ENCODE assay signal across 28 cellular contexts in genomic region chr9:26675055-26675454, GRCh38.
"Had no signal": no experiment of that assay in that cellular context is flagged by ENCODE, and none has a peak within 500 bp of the region (broad histone marks: within the 10 kb centered on the region; RNA-seq: fewer than 3 reads in every experiment).

No MANE protein-coding gene starts in this region.

- H3K9me3 ChIP-seq: adrenal gland, gastroesophageal sphincter, spleen, tibial nerve had no signal

- ATAC-seq: activated CD4-positive, alpha-beta T cell treated with anti-CD3 and anti-CD28 coated beads for 36 hours; activated CD8-positive, alpha-beta memory T cell treated with anti-CD3 and anti-CD28 coated beads, Interleukin-2, amount 10 ng/mL, durations not matched to agents 7 days and 5 days; activated CD8-positive, alpha-beta T cell treated with anti-CD3 and anti-CD28 coated beads, Interleukin-2, amount 10 ng/mL, durations not matched to agents 7 days and 5 days; activated naive CD4-positive, alpha-beta T cell treated with anti-CD3 and anti-CD28 coated beads, Interleukin-2, amount 50 U/mL, for 72 hours; effector memory CD8-positive, alpha-beta T cell; gastroesophageal sphincter; left colon; naive thymus-derived CD4-positive, alpha-beta T cell; right cardiac atrium had no signal

- H3K27me3 ChIP-seq: adrenal gland, brain microvascular endothelial cell, gastroesophageal sphincter, spleen, tibial nerve had no signal

- H3K9me3 Mint-ChIP-seq: activated naive CD4-positive, alpha-beta T cell treated with anti-CD3 and anti-CD28 coated beads, Interleukin-2, amount 50 U/mL, for 72 hours; activated T-helper 2 cell treated with anti-CD3 and anti-CD28 coated beads, Interferon-gamma antibody, Interleukin-2, Interleukin-4, amounts not matched to agents 10 μg/mL and 5 μg/mL and 100 μg/mL, durations not matched to agents 14 hours and 24 hours and 36 hours had no signal

- H3K27ac Mint-ChIP-seq: activated CD4-positive, alpha-beta T cell treated with anti-CD3 and anti-CD28 coated beads for 36 hours; activated CD8-positive, alpha-beta memory T cell treated with anti-CD3 and anti-CD28 coated beads, Interleukin-2, amount 10 ng/mL, durations not matched to agents 7 days and 5 days; activated CD8-positive, alpha-beta T cell treated with anti-CD3 and anti-CD28 coated beads, Interleukin-2, amount 10 ng/mL, durations not matched to agents 7 days and 5 days; activated naive CD4-positive, alpha-beta T cell treated with anti-CD3 and anti-CD28 coated beads, Interleukin-2, amount 50 U/mL, for 72 hours; activated T-helper 2 cell treated with anti-CD3 and anti-CD28 coated beads, Interferon-gamma antibody, Interleukin-2, Interleukin-4, amounts not matched to agents 10 μg/mL and 5 μg/mL and 100 μg/mL, durations not matched to agents 14 hours and 24 hours and 36 hours; effector memory CD8-positive, alpha-beta T cell; immature natural killer cell; naive thymus-derived CD4-positive, alpha-beta T cell had no signal

- H3K4me1 Mint-ChIP-seq: activated CD4-positive, alpha-beta T cell treated with anti-CD3 and anti-CD28 coated beads for 36 hours; activated CD8-positive, alpha-beta memory T cell treated with anti-CD3 and anti-CD28 coated beads, Interleukin-2, amount 10 ng/mL, durations not matched to agents 7 days and 5 days; immature natural killer cell; naive thymus-derived CD4-positive, alpha-beta T cell had no signal

- H2AFZ ChIP-seq: parathyroid adenoma had no signal

- H3K27me3 Mint-ChIP-seq: effector memory CD8-positive, alpha-beta T cell had no signal

- H3K9ac ChIP-seq: parathyroid adenoma had no signal

- H3K36me3 ChIP-seq: adrenal gland, brain microvascular endothelial cell, gastroesophageal sphincter, spleen, tibial nerve had no signal

- DNase-seq: activated CD4-positive, alpha-beta T cell treated with anti-CD3 and anti-CD28 coated beads for 36 hours; activated CD4-positive, CD25-positive, alpha-beta regulatory T cell; activated CD8-positive, alpha-beta memory T cell treated with anti-CD3 and anti-CD28 coated beads, Interleukin-2, amount 10 ng/mL, durations not matched to agents 7 days and 5 days; activated CD8-positive, alpha-beta T cell treated with anti-CD3 and anti-CD28 coated beads, Interleukin-2, amount 10 ng/mL, durations not matched to agents 7 days and 5 days; activated T-cell treated with anti-CD3 and anti-CD28 coated beads, Interleukin-2, amount 50 U/mL, for 48 hours; adrenal gland; aorta; brain microvascular endothelial cell; cortex of kidney; effector memory CD8-positive, alpha-beta T cell; erythroblast; head of caudate nucleus; hypothalamus; immature natural killer cell; kidney; left colon; midbrain; naive thymus-derived CD4-positive, alpha-beta T cell; nucleus accumbens; right cardiac atrium; spleen; stimulated activated naive CD4-positive, alpha-beta T cell had no signal

- H3K4me1 ChIP-seq: adrenal gland, gastroesophageal sphincter, parathyroid adenoma, spleen, tibial nerve had no signal

- H3K4me3 Mint-ChIP-seq: activated CD4-positive, alpha-beta T cell treated with anti-CD3 and anti-CD28 coated beads for 36 hours; activated CD8-positive, alpha-beta memory T cell treated with anti-CD3 and anti-CD28 coated beads, Interleukin-2, amount 10 ng/mL, durations not matched to agents 7 days and 5 days; activated CD8-positive, alpha-beta T cell treated with anti-CD3 and anti-CD28 coated beads, Interleukin-2, amount 10 ng/mL, durations not matched to agents 7 days and 5 days; effector memory CD8-positive, alpha-beta T cell; immature natural killer cell; naive thymus-derived CD4-positive, alpha-beta T cell; neural crest cell had no signal

- H3K36me3 Mint-ChIP-seq: activated CD8-positive, alpha-beta memory T cell treated with anti-CD3 and anti-CD28 coated beads, Interleukin-2, amount 10 ng/mL, durations not matched to agents 7 days and 5 days; activated naive CD4-positive, alpha-beta T cell treated with anti-CD3 and anti-CD28 coated beads, Interleukin-2, amount 50 U/mL, for 72 hours; immature natural killer cell; naive thymus-derived CD4-positive, alpha-beta T cell had no signal

- H3K4me3 ChIP-seq: adrenal gland, gastroesophageal sphincter, spleen, tibial nerve had no signal

- H3K27ac ChIP-seq: adrenal gland, brain microvascular endothelial cell, gastroesophageal sphincter, parathyroid adenoma, spleen, tibial nerve had no signal

- H3K79me2 ChIP-seq: parathyroid adenoma had no signal
